In genomic region chr16:2469399-2470233, GRCh38 we compare ENCODE assay signal across 13 cellular contexts. TPM values are rescaled to one million over a fixed set of nuclear protein-coding genes. Genes with fewer than 3 reads are reported as not detected.
DNase-seq lines count a peak whose midpoint lies in the region; ATAC-seq and TF ChIP-seq lines count a peak whose summit lies in the region.
"Had no signal": no experiment of that assay in that cellular context is flagged by ENCODE, and none has a peak within 500 bp of the region (broad histone marks: within the 10 kb centered on the region; RNA-seq: fewer than 3 reads in every experiment).

No MANE protein-coding gene starts in this region.

- no peak overlapping the region; a peak in 1 of 7 replicates for H3K27ac Mint-ChIP-seq in H9
- no peak overlapping the region for H3K27ac Mint-ChIP-seq in T-helper 17 cell
- H3K27ac Mint-ChIP-seq in nephron: peak overlapping the region; percentile 62 to 86 (median 83)

- H2BK120ac ChIP-seq in H9 (ENCODE audit: low read depth, low read length, poor library complexity, severe bottlenecking): no peak overlapping the region

- POLR2A ChIA-PET in GM10248 (lab: Yijun Ruan, JAX): no interaction called here

- H3K4me3 Mint-ChIP-seq in H9 (peak overlapping the region; percentile 28 to 34; a peak in 2 of 5 replicates), T-helper 17 cell (peak overlapping the region; percentile 60), nephron (peak overlapping the region; percentile 53 to 71 (median 60))

- H3K4me1 Mint-ChIP-seq in H9 (peaks cover 21 to 25% of the 10 kb centered on the region in 2 experiments), T-helper 17 cell (peaks cover 13% of the 10 kb centered on the region), nephron (peaks cover 19% of the 10 kb centered on the region)

- H3K79me1 ChIP-seq in H9 (ENCODE audit: insufficient read depth, low read depth, low read length, poor library complexity, severe bottlenecking): no peaks in the 10 kb centered on the region

- H3K36me3 Mint-ChIP-seq in H9 (ENCODE audit: insufficient read depth in 1 of 3, low read depth in 3 of 3) (no peaks in the 10 kb centered on the region), T-helper 17 cell (ENCODE audit: low read depth) (no peaks in the 10 kb centered on the region), nephron (ENCODE audit: low read depth) (no peaks in the 10 kb centered on the region)

- H4K91ac ChIP-seq in H9 (ENCODE audit: insufficient read length, low read depth, low read length): no peak overlapping the region

- no peak overlapping the region for H3K18ac ChIP-seq in H9 (ENCODE audit: insufficient read length, low read depth, low read length)

- H2BK12ac ChIP-seq in H9 (ENCODE audit: insufficient read length, low read depth, low read length): no peak overlapping the region

- TF ChIP-seq CTCF in H9 (conservative IDR thresholded peaks at IDR 0.05): no peak
- TF ChIP-seq CTCF in nephron (IDR thresholded peaks at IDR 0.05; ENCODE audit: unreplicated experiment in 3 of 3): no peak
- TF ChIP-seq CTCF in GM10248 (IDR thresholded peaks at IDR 0.05; ENCODE audit: control extremely low read depth, extremely low read depth, low read depth, missing control alignments): no peak

- peaks cover 15% of the 10 kb centered on the region for H3K23me2 ChIP-seq in H9 (ENCODE audit: insufficient read length, low read depth, low read length, poor library complexity, severe bottlenecking)

- no peak overlapping the region for H3T11ph ChIP-seq in H9 (ENCODE audit: low read length)

- no CpG with 5 or more reads among the region's 16 CpGs for WGBS in H9 (ENCODE audit: extremely low coverage, insufficient read length, low lambda C conversion rate)

- H2BK15ac ChIP-seq in H9 (ENCODE audit: low read depth, low read length): no peak overlapping the region

- H3K14ac ChIP-seq in H9 (ENCODE audit: insufficient read depth, low read length): no peak overlapping the region

- no peak overlapping the region for H2BK5ac ChIP-seq in H9 (ENCODE audit: insufficient read length, low read length)

- H3K9me3 ChIP-seq in H9 (ENCODE audit: control insufficient read depth, low read depth, low read length) (no peaks in the 10 kb centered on the region), T-helper 17 cell (ENCODE audit: control insufficient read depth, low read length, poor library complexity, severe bottlenecking) (no peaks in the 10 kb centered on the region)
- H3K9me3 ChIP-seq: right atrium auricular region had no signal

- H3K4me2 ChIP-seq in H9 (ENCODE audit: insufficient read depth, insufficient read length, low read length): no peak overlapping the region

- H3K79me2 ChIP-seq in H9 (ENCODE audit: insufficient read depth, low read length): no peaks in the 10 kb centered on the region

- no peak overlapping the region for H3K27ac ChIP-seq in H9 (ENCODE audit: insufficient read length, low read depth, low read length)
- H3K27ac ChIP-seq: PC-9, right atrium auricular region had no signal

- H3K56ac ChIP-seq in H9 (ENCODE audit: insufficient read length, low read depth, low read length): no peak overlapping the region

- no peak overlapping the region for H4K5ac ChIP-seq in H9 (ENCODE audit: insufficient read length, low read depth, low read length)

- H4K8ac ChIP-seq in H9 (replicated peaks; ENCODE audit: insufficient read length, low read depth, low read length): no peak overlapping the region

- H3K4me1 ChIP-seq in H9 (ENCODE audit: insufficient read depth, low read length): no peaks in the 10 kb centered on the region

- H3K9me3 Mint-ChIP-seq in H9: no peaks in the 10 kb centered on the region
- no peaks in the 10 kb centered on the region for H3K9me3 Mint-ChIP-seq in nephron

- no peaks in the 10 kb centered on the region for H4K20me1 ChIP-seq in H9 (ENCODE audit: control insufficient read depth, insufficient read depth, insufficient read length)

- no peak overlapping the region for H3K9ac ChIP-seq in H9 (ENCODE audit: extremely low read depth, insufficient read length, low read length)

- H2AFZ ChIP-seq in H9 (ENCODE audit: low read length): no peak overlapping the region
- H2AFZ ChIP-seq: PC-9 had no signal

- H3K27me3 ChIP-seq in H9 (ENCODE audit: insufficient read depth, low read length): peaks cover 18% of the 10 kb centered on the region; the same call in 1 of the 2 replicates

- H2AK5ac ChIP-seq in H9 (ENCODE audit: insufficient read length, low read length): no peak overlapping the region

- CTCF ChIA-PET in GM10248 (lab: Yijun Ruan, JAX): interaction anchor here (0.8 to 2.1 kb wide), 6 partner anchors 11 to 129 kb away, joined by 4 to 11 read pairs (median 5); partner anchors contain the start of genes ABCA3 and TEDC2

- ATAC-seq in T-helper 17 cell (no peak), GM19328 (IDR thresholded peaks at IDR 0.05; ENCODE audit: unreplicated experiment) (no peak)

- H3K4ac ChIP-seq in H9 (ENCODE audit: low read depth, low read length): no peak overlapping the region

- no peak overlapping the region for H3K23ac ChIP-seq in H9 (ENCODE audit: insufficient read length, low read depth, low read length)

- DNase-seq in NCI-H1417 (lab: John Stamatoyannopoulos, UW) (peak in 2 of 3 experiments; percentile 54 to 60), NCI-H1417 treated with DMSO at 0.1 percent for 48 hours (lab: John Stamatoyannopoulos, UW) (no peak), H9 (no peak), T-helper 17 cell (no peak), midbrain (lab: John Stamatoyannopoulos, UW) (no peak), GM10248 (ENCODE audit: extremely low spot score) (no peak)
- DNase-seq: ACHN, activated T-cell treated with anti-CD3 and anti-CD28 coated beads for 4 hours, mesendoderm had no signal

- H2BK20ac ChIP-seq in H9 (ENCODE audit: low read depth, low read length, poor library complexity, severe bottlenecking): no peak overlapping the region

- H3K27me3 Mint-ChIP-seq in H9 (ENCODE audit: low read depth) (peaks cover 35% of the 10 kb centered on the region), T-helper 17 cell (peaks cover 19% of the 10 kb centered on the region), nephron (ENCODE audit: low read depth) (no peaks in the 10 kb centered on the region)

RNA-seq across cellular contexts. Expression of gene NTN3, which starts 1.5 kb away (rescaled TPM):
- 1.3 TPM in 2 replicates for total RNA-seq in H9 (2021)
- not detected for total RNA-seq in T-helper 17 cell

RNA-seq across cellular contexts. Expression of gene TBC1D24, which starts 5.3 kb away (rescaled TPM):
- total RNA-seq in H9 (2021): 19.0 and 19.8 TPM in 2 replicates
- 1 to 10 TPM; 4.4 to 8.4 TPM for total RNA-seq in T-helper 17 cell

RNA-seq across cellular contexts. Expression of gene TEDC2, which starts 9.7 kb away (rescaled TPM):
- total RNA-seq in H9 (2021): 40.7 and 45.4 TPM in 2 replicates
- under 1 TPM; 0.70 to 0.85 TPM for total RNA-seq in T-helper 17 cell

RNA-seq across cellular contexts. Expression of gene CCNF, which starts 40.4 kb away (rescaled TPM):
- total RNA-seq in H9 (2021): 61.6 and 62.2 TPM in 2 replicates
- 1 to 10 TPM; 2.9 to 3.3 TPM for total RNA-seq in T-helper 17 cell

RNA-seq across cellular contexts. Expression of gene ATP6V0C, which starts 44.1 kb away (rescaled TPM):
- total RNA-seq in H9 (2021): 176 and 184 TPM in 2 replicates
- total RNA-seq in T-helper 17 cell: 100 to 1,000 TPM; 188 to 189 TPM

Comparison
In these comparisons a context has a peak if more than half of its experiments do, and no peak if none do; other contexts are left out.
1. DNase-seq: peak in NCI-H1417 (2 of 3); none in NCI-H1417 treated with DMSO at 0.1 percent for 48 hours (single experiment), H9 (single experiment), T-helper 17 cell (0 of 3), midbrain (single experiment) and GM10248 (single experiment).
2. H3K27ac Mint-ChIP-seq: peak in nephron (3 of 3); none in H9 (0 of 3) and T-helper 17 cell (single experiment).
3. RNA of gene TEDC2, which starts 9.7 kb away (total RNA-seq): 40.7 to 45.4 TPM in H9; 0.70 to 0.85 TPM in T-helper 17 cell; every median in the first group is over 10 times any median in the second.
4. Peak in every context shown above with its lines, with median percentiles within 50 percentile points of each other: H3K4me3 Mint-ChIP-seq.